Comparison of ENCODE assay signal across 8 cellular contexts in genomic region chr12:75334384-75335030, GRCh38. TPM values are rescaled to one million over a fixed set of nuclear protein-coding genes. Genes with fewer than 3 reads are reported as not detected.
DNase-seq lines count a peak whose midpoint lies in the region; ATAC-seq and TF ChIP-seq lines count a peak whose summit lies in the region.

Gene GLIPR1L1, plus strand, starts transcription at chr12:75334670. Its CDS starts 59 bp downstream, at chr12:75334729.

- TF ChIP-seq POLR2A in vagina (IDR thresholded peaks at IDR 0.05): no peak

- H3K4me1 ChIP-seq in right cardiac atrium (ENCODE audit: control insufficient read depth, insufficient read depth, low read length): no peaks in the 10 kb centered on the region
- H3K4me1 ChIP-seq in vagina: peaks cover 11% of the 10 kb centered on the region

- H3K36me3 Mint-ChIP-seq in T-cell: no peaks in the 10 kb centered on the region

- peaks cover 18 to 21% (median 19%) of the 10 kb centered on the region in 3 donors for H3K4me1 Mint-ChIP-seq in T-cell

- H3K27me3 ChIP-seq in right cardiac atrium (ENCODE audit: control insufficient read depth, insufficient read depth): no peaks in the 10 kb centered on the region
- H3K27me3 ChIP-seq in vagina: no peaks in the 10 kb centered on the region

- H3K27ac ChIP-seq in right cardiac atrium (ENCODE audit: low read length) (no peak within 1 kb of the TSS), vagina (peak within 1 kb of the TSS; percentile 33)

- POLR2A ChIA-PET in T-cell (lab: Charles Lee): interaction anchor here in 1 of 2 donors (0.6 to 0.7 kb wide), 2 partner anchors 9 to 174 kb away, joined by 3 read pairs; no protein-coding TSS in a partner anchor

- peak within 1 kb of the TSS; percentile 44 for H3K4me3 ChIP-seq in right cardiac atrium (ENCODE audit: low read length)
- peak within 1 kb of the TSS; percentile 39 to 43 for H3K4me3 ChIP-seq in vagina

- CTCF ChIA-PET in T-cell (lab: Charles Lee): interaction anchor here (0.6 to 3.8 kb wide), 26 partner anchors 9 to 713 kb away, joined by 3 to 18 read pairs (median 4); partner anchors contain the start of genes GLIPR1 (in 1 of the 2), GLIPR1L2 (in 1 of the 2) and KRR1 (in 1 of the 2)

- peak within 1 kb of the TSS; percentile 55 to 71 (median 66) for H3K4me3 Mint-ChIP-seq in T-cell

- ATAC-seq in GM21786 (IDR thresholded peaks at IDR 0.05; ENCODE audit: unreplicated experiment): peak; percentile 62
- ATAC-seq in T-cell (replicated peaks in 1 of 4): peak; percentile 81 to 90 (median 86)
- ATAC-seq in right cardiac atrium: peak; percentile 90 to 95

- intact Hi-C loops in right cardiac atrium (cut with DNase I) (loop anchor here (5.0 to 10.0 kb wide), 3 partner anchors 53 to 170 kb away; partner anchors contain the start of gene GLIPR1L2 (in 1 of the 4)), vagina (cut with DNase I) (loop anchor here (10.0 kb wide), 1 partner anchor 170 kb away; no protein-coding TSS in a partner anchor)

- no peaks in the 10 kb centered on the region for H3K9me3 Mint-ChIP-seq in T-cell

- no peaks in the 10 kb centered on the region for H3K36me3 ChIP-seq in vagina

- H3K9me3 ChIP-seq in right cardiac atrium (ENCODE audit: control insufficient read depth, low read length) (no peaks in the 10 kb centered on the region), vagina (no peaks in the 10 kb centered on the region)

- H3K27ac Mint-ChIP-seq in T-cell: no peak within 1 kb of the TSS

- DNase-seq in GM04503 (ENCODE audit: low read depth): peak; percentile 64
- peak; percentile 93 for DNase-seq in KG1 (lab: John Stamatoyannopoulos, UW)
- DNase-seq in T-cell: peak; percentile 52 to 84 (median 74)
- DNase-seq in anterior cingulate cortex (lab: John Stamatoyannopoulos, UW): peak in 56 of 58 donors; percentile 29 to 90 (median 71)
- DNase-seq in right cardiac atrium: peak; percentile 89 to 92 (median 89)
- DNase-seq in putamen (ENCODE audit: low spot score): peak; percentile 90
- peak in 1 of 2 donors; percentile 91 for DNase-seq in vagina (ENCODE audit: extremely low spot score in 2 of 2)

- peaks cover 15 to 19% of the 10 kb centered on the region in 2 donors for H3K27me3 Mint-ChIP-seq in T-cell

- TF ChIP-seq CTCF in vagina (IDR thresholded peaks at IDR 0.05): peak; percentile 66 to 94 (median 88)

- 3% methylated on average over 23 of the region's 23 CpGs for WGBS in right cardiac atrium

RNA-seq across cellular contexts. Expression of gene GLIPR1L1, which starts in this region (rescaled TPM):
- total RNA-seq in T-cell (not detected), right cardiac atrium (not detected), vagina (not detected)
- polyA plus RNA-seq in right cardiac atrium: not detected

Comparison
In these comparisons a context has a peak if more than half of its experiments do, and no peak if none do; other contexts are left out.
1. Peak in DNase-seq and ATAC-seq in T-cell; RNA of the gene not detected or under 1 TPM.
2. Peak in DNase-seq, ATAC-seq and H3K4me3 ChIP-seq in right cardiac atrium; RNA of the gene not detected or under 1 TPM.